28 cellular contexts compared by ENCODE assay signal in genomic region chr16:73262931-73263330, GRCh38.
"Had no signal": no experiment of that assay in that cellular context is flagged by ENCODE, and none has a peak within 500 bp of the region (broad histone marks: within the 10 kb centered on the region; RNA-seq: fewer than 3 reads in every experiment).

No MANE protein-coding gene starts in this region.

- H3K4me1 ChIP-seq: colonic mucosa, esophagus muscularis mucosa, esophagus squamous epithelium, foreskin keratinocyte, gastrocnemius medialis, gastroesophageal sphincter, heart left ventricle, heart right ventricle had no signal

- H3K27me3 ChIP-seq: colonic mucosa, dorsolateral prefrontal cortex, esophagus squamous epithelium, foreskin keratinocyte, gastrocnemius medialis, heart left ventricle had no signal

- H3K4me3 ChIP-seq: colonic mucosa, coronary artery, dorsolateral prefrontal cortex, esophagus muscularis mucosa, esophagus squamous epithelium, gastrocnemius medialis, gastroesophageal sphincter, heart left ventricle, heart right ventricle had no signal

- FAIRE-seq: colon, endometrium, endothelial cell of umbilical vein, frontal cortex had no signal

- H3K27ac ChIP-seq: colonic mucosa, coronary artery, dorsolateral prefrontal cortex, epithelial cell of prostate, esophagus muscularis mucosa, esophagus squamous epithelium, foreskin keratinocyte, gastrocnemius medialis, gastroesophageal sphincter, heart left ventricle, heart right ventricle had no signal

- H3K36me3 ChIP-seq: colonic mucosa, esophagus muscularis mucosa, esophagus squamous epithelium, gastrocnemius medialis, gastroesophageal sphincter, heart left ventricle, heart right ventricle had no signal

- ATAC-seq: effector memory CD8-positive, alpha-beta T cell; esophagus mucosa; foreskin keratinocyte; gastrocnemius medialis; gastroesophageal sphincter; heart left ventricle; heart right ventricle had no signal

- H3K9me3 ChIP-seq: colonic mucosa, esophagus squamous epithelium, gastrocnemius medialis had no signal

- DNase-seq: colonic mucosa; cortex of kidney; dermis blood vessel endothelial cell; dorsolateral prefrontal cortex; effector CD4-positive, alpha-beta T cell; effector CD8-positive, alpha-beta T cell; effector memory CD4-positive, alpha-beta T cell; effector memory CD8-positive, alpha-beta T cell; endodermal cell; erythroblast; esophagus squamous epithelium; foreskin fibroblast; foreskin keratinocyte; foreskin melanocyte; gastrocnemius medialis; glutamatergic neuron; head of caudate nucleus; heart left ventricle; heart right ventricle had no signal
